ENCODE assay signal across 21 cellular contexts in the genomic region with DNA sequence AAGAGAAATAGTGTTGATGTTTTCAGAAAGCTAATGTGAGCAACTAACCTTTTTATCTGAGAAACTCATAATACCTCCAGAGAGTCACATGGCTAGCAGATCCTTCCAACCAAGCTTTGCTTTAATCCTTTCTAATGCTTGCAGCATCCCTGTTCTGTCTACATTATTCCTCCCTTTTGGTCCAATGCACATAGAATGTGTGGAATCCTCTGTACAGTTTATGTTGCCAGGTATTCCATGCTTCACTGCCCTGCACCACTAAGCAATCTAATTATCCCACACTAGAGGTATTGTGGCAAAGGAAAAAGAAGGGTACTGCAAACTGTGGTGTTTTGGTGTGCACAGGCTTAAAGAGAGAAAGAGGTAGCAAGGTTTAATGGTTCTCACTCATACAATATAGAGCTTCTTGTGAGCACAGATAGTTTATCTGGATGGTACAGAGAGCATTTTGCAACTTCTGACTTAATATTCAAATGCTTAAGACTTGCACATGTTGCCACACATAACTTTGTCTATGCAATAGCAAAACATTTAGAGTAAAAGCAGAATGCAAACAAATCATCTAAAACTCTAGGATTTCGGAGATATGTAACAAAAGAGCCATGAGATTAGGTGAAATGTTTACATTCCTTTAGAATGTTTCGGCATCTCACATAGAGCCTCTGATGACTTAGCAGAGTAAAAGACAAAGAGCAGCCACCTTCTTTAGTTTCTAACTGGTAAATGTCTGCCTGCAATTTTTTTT.
DNase-seq lines count a peak whose midpoint lies in the region; TF ChIP-seq lines count a peak whose summit lies in the region.
"Had no signal": no experiment of that assay in that cellular context is flagged by ENCODE, and none has a peak within 500 bp of the region (broad histone marks: within the 10 kb centered on the region; RNA-seq: fewer than 3 reads in every experiment).

No MANE protein-coding gene starts in this region.

- H3K36me3 ChIP-seq in endodermal cell (ENCODE audit: control insufficient read depth, insufficient read depth, low read length), result no peaks in the 10 kb centered on the region
- H3K36me3 ChIP-seq in neuronal stem cell (replicated peaks in 1 of 2; ENCODE audit: control insufficient read depth in 2 of 2, insufficient read depth in 2 of 2, low read length in 2 of 2), result no peaks in the 10 kb centered on the region
- H3K36me3 ChIP-seq in ovary, result no peaks in the 10 kb centered on the region
- H3K36me3 ChIP-seq: heart left ventricle, MG63, thoracic aorta had no signal

- no peak overlapping the region for H3K23ac ChIP-seq in neuronal stem cell (ENCODE audit: low read depth, low read length, poor library complexity)

- H4K91ac ChIP-seq in neuronal stem cell (ENCODE audit: low read depth, low read length, poor library complexity), result no peak overlapping the region

- no peak overlapping the region for H2BK120ac ChIP-seq in neuronal stem cell (ENCODE audit: low read depth, low read length)

- no peak overlapping the region for H2AFZ ChIP-seq in neuronal stem cell (ENCODE audit: low read length)

- WGBS in endodermal cell (ENCODE audit: insufficient coverage in 1 of 2, insufficient read length in 1 of 2), 2 experiments, result 53 to 71% methylated on average over 2 of the region's 2 CpGs
- WGBS in neuronal stem cell (ENCODE audit: extremely low coverage in 2 of 2, insufficient read length in 2 of 2, insufficient replicate concordance in 1 of 2), 2 donors, result no CpG with 5 or more reads among the region's 2 CpGs
- WGBS in ovary, 3 donors, result 30 to 58% (median 37%) methylated on average over 2 of the region's 2 CpGs

- TF ChIP-seq CTCF in endodermal cell (conservative IDR thresholded peaks at IDR 0.05) (no peak), ovary (IDR thresholded peaks at IDR 0.05) (no peak)

- H3K4me1 Mint-ChIP-seq in endodermal cell, result peaks cover 24% of the 10 kb centered on the region
- H3K4me1 Mint-ChIP-seq: mesothelial cell of epicardium had no signal

- no peaks in the 10 kb centered on the region for H3K27me3 Mint-ChIP-seq in endodermal cell (ENCODE audit: insufficient read depth)

- no peak overlapping the region for H3K4me3 Mint-ChIP-seq in endodermal cell
- H3K4me3 Mint-ChIP-seq: mesothelial cell of epicardium, neural crest cell had no signal

- H3K4me3 ChIP-seq in endodermal cell (ENCODE audit: low read length) (peak overlapping the region; percentile 42), neuronal stem cell (ENCODE audit: low read length in 2 of 2) (no peak overlapping the region), ovary (no peak overlapping the region)
- H3K4me3 ChIP-seq: heart left ventricle, MG63, SK-N-MC, thoracic aorta had no signal

- no peak for TF ChIP-seq EP300 in ovary (IDR thresholded peaks at IDR 0.05)

- no peaks in the 10 kb centered on the region for H3K9me3 Mint-ChIP-seq in endodermal cell
- H3K9me3 Mint-ChIP-seq: activated T-helper 2 cell treated with anti-CD3 and anti-CD28 coated beads, Interferon-gamma antibody, Interleukin-2, Interleukin-4, amounts not matched to agents 10 μg/mL and 5 μg/mL and 100 μg/mL, durations not matched to agents 14 hours and 24 hours and 36 hours; mesothelial cell of epicardium had no signal

- no peak overlapping the region for H3K14ac ChIP-seq in neuronal stem cell (ENCODE audit: low read length)

- H3K4me1 ChIP-seq in endodermal cell (ENCODE audit: control insufficient read depth, insufficient read depth, low read length) (peaks cover 24% of the 10 kb centered on the region), neuronal stem cell (ENCODE audit: control insufficient read depth in 2 of 2, insufficient read depth in 1 of 2, low read depth in 1 of 2, low read length in 2 of 2) (peaks cover 23 to 28% of the 10 kb centered on the region in 2 donors), ovary (ENCODE audit: insufficient read depth) (no peaks in the 10 kb centered on the region)
- H3K4me1 ChIP-seq: heart left ventricle had no signal

- no peak for TF ChIP-seq POLR2A in ovary (IDR thresholded peaks at IDR 0.05)

- H3K9me3 ChIP-seq in endodermal cell (ENCODE audit: control insufficient read depth, low read length) (no peaks in the 10 kb centered on the region), neuronal stem cell (replicated peaks in 1 of 2; ENCODE audit: control insufficient read depth in 2 of 2, insufficient read depth in 1 of 2, low read depth in 1 of 2, low read length in 2 of 2) (peaks cover 0 to 2% of the 10 kb centered on the region in 2 donors), ovary (no peaks in the 10 kb centered on the region)
- H3K9me3 ChIP-seq: heart left ventricle, MG63, thoracic aorta had no signal

- H3K9ac ChIP-seq in endodermal cell (ENCODE audit: extremely low read depth, low read length, poor library complexity, severe bottlenecking), result peak overlapping the region; percentile 23
- no peak overlapping the region for H3K9ac ChIP-seq in neuronal stem cell (ENCODE audit: low read depth, low read length, poor library complexity)

- no peaks in the 10 kb centered on the region for H3K36me3 Mint-ChIP-seq in endodermal cell (ENCODE audit: low read depth)
- H3K36me3 Mint-ChIP-seq: mesothelial cell of epicardium had no signal

- no peak overlapping the region for H3K18ac ChIP-seq in neuronal stem cell (ENCODE audit: low read length)

- H3K27ac Mint-ChIP-seq in endodermal cell, result peak overlapping the region; percentile 76
- H3K27ac Mint-ChIP-seq: activated T-helper 2 cell treated with anti-CD3 and anti-CD28 coated beads, Interferon-gamma antibody, Interleukin-2, Interleukin-4, amounts not matched to agents 10 μg/mL and 5 μg/mL and 100 μg/mL, durations not matched to agents 14 hours and 24 hours and 36 hours; mesothelial cell of epicardium had no signal

- H3K27ac ChIP-seq in endodermal cell (ENCODE audit: low read depth, low read length) (peak overlapping the region; percentile 35), neuronal stem cell (replicated peaks; ENCODE audit: low read length) (peak overlapping the region; percentile 27), ovary (no peak overlapping the region)
- H3K27ac ChIP-seq: 22Rv1, heart left ventricle, SK-N-MC, thoracic aorta had no signal

- no peak overlapping the region for H2BK12ac ChIP-seq in neuronal stem cell (ENCODE audit: low read length)

- no peak overlapping the region for H4K8ac ChIP-seq in neuronal stem cell (ENCODE audit: low read depth, low read length)

- no peaks in the 10 kb centered on the region for H3K79me1 ChIP-seq in neuronal stem cell (ENCODE audit: low read depth, low read length)

- H3K4me2 ChIP-seq in neuronal stem cell (ENCODE audit: insufficient read depth, low read length, poor library complexity, severe bottlenecking), result no peak overlapping the region

- H3K4ac ChIP-seq in neuronal stem cell (ENCODE audit: low read length), result no peak overlapping the region

- peak; percentile 17 for DNase-seq in NCI-H1105 treated with DMSO at 0.1 percent for 48 hours (lab: John Stamatoyannopoulos, UW)
- no peak for DNase-seq in NCI-H1105 (lab: John Stamatoyannopoulos, UW)
- peak; percentile 30 for DNase-seq in NCI-H82 treated with DMSO at 0.1 percent for 48 hours (lab: John Stamatoyannopoulos, UW; ENCODE audit: unreplicated experiment)
- DNase-seq in endodermal cell, result no peak
- no peak for DNase-seq in neuronal stem cell (ENCODE audit: low spot score)
- no peak for DNase-seq in KG1 (lab: John Stamatoyannopoulos, UW)
- DNase-seq in ovary, result no peak
- no peak for DNase-seq in activated CD4-positive, CD25-positive, alpha-beta regulatory T cell treated with anti-CD3 and anti-CD28 coated beads, Interleukin-2, amount 50 U/mL, for 72 hours
- DNase-seq: DMS153; effector memory CD4-positive, alpha-beta T cell; heart left ventricle; MG63; NCI-H187; NCI-H748 treated with DMSO at 0.1 percent for 48 hours; stimulated activated CD4-positive, alpha-beta T cell treated with anti-CD3 and anti-CD28 coated beads, Interleukin-12 subunit alpha, Interleukin-12 subunit beta, amount 100 ng/mL, for 4 hours had no signal

- H3K27me3 ChIP-seq in endodermal cell (ENCODE audit: control insufficient read depth, insufficient read depth, low read length, poor library complexity, severe bottlenecking), result no peaks in the 10 kb centered on the region
- H3K27me3 ChIP-seq in neuronal stem cell (ENCODE audit: control insufficient read depth in 3 of 3, insufficient read depth in 3 of 3, low read depth in 1 of 3, low read length in 3 of 3), result no peaks in the 10 kb centered on the region
- no peaks in the 10 kb centered on the region for H3K27me3 ChIP-seq in ovary
- H3K27me3 ChIP-seq: heart left ventricle, MG63 had no signal

- no peak overlapping the region for H2BK15ac ChIP-seq in neuronal stem cell (ENCODE audit: low read length)

- no peak overlapping the region for H2BK5ac ChIP-seq in neuronal stem cell (ENCODE audit: low read length)

- H2AK5ac ChIP-seq in neuronal stem cell (ENCODE audit: low read depth, low read length), result no peak overlapping the region

- intact Hi-C loops in ovary (cut with DNase I), result no loop called here

Comparison
In these comparisons a context has a peak if more than half of its experiments do, and no peak if none do; other contexts are left out.
1. DNase-seq: peak in NCI-H1105 treated with DMSO at 0.1 percent for 48 hours (single experiment) and NCI-H82 treated with DMSO at 0.1 percent for 48 hours (single experiment); none in NCI-H1105 (single experiment), endodermal cell (single experiment), neuronal stem cell (single experiment), KG1 (single experiment), ovary (0 of 5) and activated CD4-positive, CD25-positive, alpha-beta regulatory T cell treated with anti-CD3 and anti-CD28 coated beads, Interleukin-2, amount 50 U/mL, for 72 hours (single experiment).
2. H3K27ac ChIP-seq: peak in endodermal cell (single experiment) and neuronal stem cell (single experiment); none in ovary (0 of 2).